Comparison of ENCODE assay signal across 8 cellular contexts in the genomic region with DNA sequence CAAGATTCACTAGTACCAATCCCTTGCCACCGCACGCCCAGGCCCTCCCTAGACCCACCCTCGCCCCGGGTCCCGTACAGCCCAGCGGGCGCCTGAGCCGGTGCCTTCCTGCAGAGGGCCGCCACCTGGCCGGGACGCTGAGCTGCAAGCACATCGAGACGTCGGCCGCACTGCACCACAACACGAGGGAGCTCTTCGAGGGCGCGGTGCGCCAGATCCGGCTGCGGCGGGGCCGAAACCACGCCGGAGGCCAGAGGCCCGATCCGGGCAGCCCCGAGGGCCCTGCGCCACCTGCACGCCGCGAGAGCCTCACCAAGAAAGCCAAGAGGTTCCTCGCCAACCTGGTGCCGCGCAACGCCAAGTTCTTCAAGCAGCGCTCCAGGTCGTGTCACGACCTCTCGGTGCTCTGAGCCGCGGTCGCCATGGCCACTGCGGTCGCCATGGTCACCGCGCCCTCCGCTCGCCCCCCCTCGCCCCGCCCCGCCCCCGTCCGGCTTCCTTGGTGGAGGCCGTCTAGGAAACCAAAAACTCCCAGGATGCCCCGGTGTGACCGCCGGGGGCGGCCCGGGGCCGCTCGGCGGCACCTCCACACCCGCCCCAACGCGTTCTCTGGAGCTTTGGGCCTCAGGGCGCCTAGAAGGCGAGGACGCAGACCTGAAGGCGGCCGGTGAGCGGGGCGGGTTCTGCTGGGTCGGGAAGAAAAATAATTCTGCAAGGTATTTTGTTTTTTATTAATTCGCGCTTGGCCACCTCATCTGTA. TPM values are rescaled to one million over a fixed set of nuclear protein-coding genes. Genes with fewer than 3 reads are reported as not detected.
DNase-seq lines count a peak whose midpoint lies in the region; ATAC-seq and TF ChIP-seq lines count a peak whose summit lies in the region.

No MANE protein-coding gene starts in this region.

- H3K9me2 ChIP-seq in OCI-LY7 (ENCODE audit: insufficient read depth, low read length) = no peaks in the 10 kb centered on the region

- ATAC-seq in HG03342 (IDR thresholded peaks at IDR 0.05; ENCODE audit: unreplicated experiment) = peak; percentile 39

- no peaks in the 10 kb centered on the region for H3K79me2 ChIP-seq in OCI-LY7 (ENCODE audit: insufficient read depth, low read depth, low read length)

- H3K4me3 ChIP-seq in AG10803 (ENCODE audit: low read length) (peak overlapping the region; percentile 71), OCI-LY7 (ENCODE audit: low read depth, low read length, poor library complexity, severe bottlenecking) (peak overlapping the region; percentile 71), ovary (peak overlapping the region; percentile 51), tibial nerve (peak overlapping the region; percentile 39 to 65 (median 52))

- WGBS in ovary, 3 donors = 1 to 4% (median 2%) methylated on average over 73 to 77 of the region's 77 CpGs
- WGBS in tibial nerve, 2 donors = 5 to 9% methylated on average over 36 to 62 of the region's 77 CpGs

- no TSS peak for BruUV-seq in OCI-LY7 (replicated peaks; lab: Mats Ljungman, UMichigan)

- no peaks in the 10 kb centered on the region for H3K36me3 ChIP-seq in OCI-LY7 (ENCODE audit: insufficient read depth, low read length)
- no peaks in the 10 kb centered on the region for H3K36me3 ChIP-seq in ovary
- H3K36me3 ChIP-seq in tibial nerve = no peaks in the 10 kb centered on the region

- intact Hi-C loops in OCI-LY7 (cut with micrococcal nuclease; ENCODE audit: unreplicated experiment) (loop anchor here (1.0 to 5.0 kb wide), 3 partner anchors 15 to 964 kb away; partner anchors contain the start of gene LRP10), ovary (cut with DNase I) (no loop called here)

- H3K27me3 ChIP-seq in ovary (no peaks in the 10 kb centered on the region), tibial nerve (no peaks in the 10 kb centered on the region)

- H3K4me1 ChIP-seq in OCI-LY7 (ENCODE audit: insufficient read depth, low read length, poor library complexity, severe bottlenecking) (peaks cover 80% of the 10 kb centered on the region), ovary (ENCODE audit: insufficient read depth) (peaks cover 8% of the 10 kb centered on the region), tibial nerve (peaks cover 0 to 46% (median 19%) of the 10 kb centered on the region in 4 donors)

- CTCF ChIA-PET in OCI-LY7 (lab: Charles Lee; ENCODE audit: unreplicated experiment) = interaction anchor here (0.6 to 2.0 kb wide), 3 partner anchors 11 to 13 kb away, joined by 3 to 5 read pairs (median 3); no protein-coding TSS in a partner anchor

- TF ChIP-seq POLR2A in GM19099 (IDR thresholded peaks at IDR 0.05; ENCODE audit: extremely low read depth, insufficient read length, low read depth) (peak; percentile 77), ovary (IDR thresholded peaks at IDR 0.05) (peak; percentile 30), tibial nerve (IDR thresholded peaks at IDR 0.05) (no peak)

- H2AFZ ChIP-seq in OCI-LY7 (ENCODE audit: low read length) = peak overlapping the region; percentile 43; the same call in 1 of the 2 replicates

- POLR2A ChIA-PET in OCI-LY7 (lab: Charles Lee) = interaction anchor here (0.6 to 7.6 kb wide), 8 partner anchors 13 to 461 kb away, joined by 3 to 65 read pairs (median 4); partner anchors contain the start of genes LRP10 and RBM23

- DNase-seq in AG10803 (ENCODE audit: low read depth) (peak; percentile 59), OCI-LY7 (ENCODE audit: low spot score) (peak; percentile 86), foreskin melanocyte (peak; percentile 48), ovary (peak; percentile 77 to 85 (median 80)), tibial nerve (ENCODE audit: low spot score in 2 of 2) (peak; percentile 29 to 51)
- peak; percentile 61 to 66 for DNase-seq in activated T-helper 1 cell treated with anti-CD3 and anti-CD28 coated beads, Interleukin-2, amount 50 U/mL, for 16 hours (ENCODE audit: low read depth in 1 of 2, low spot score in 1 of 2)

- TF ChIP-seq EP300 in ovary (IDR thresholded peaks at IDR 0.05) (no peak), tibial nerve (IDR thresholded peaks at IDR 0.05) (no peak)

- peak overlapping the region; percentile 79 for H3K4me2 ChIP-seq in OCI-LY7 (ENCODE audit: low read length)

- H3K27ac ChIP-seq in OCI-LY7 (ENCODE audit: low read depth, low read length, poor library complexity, severe bottlenecking) (peak overlapping the region; percentile 96), ovary (peak overlapping the region; percentile 10 to 72), tibial nerve (peak overlapping the region in 3 of 4 donors; percentile 32 to 76 (median 67))

- TF ChIP-seq CTCF in AG10803 (conservative IDR thresholded peaks at IDR 0.05; ENCODE audit: low read length) = no peak
- peak; percentile 65 for TF ChIP-seq CTCF in OCI-LY7 (conservative IDR thresholded peaks at IDR 0.05; ENCODE audit: low read length)
- TF ChIP-seq CTCF in ovary (IDR thresholded peaks at IDR 0.05) = no peak
- peak in 2 of 5 experiments; percentile 5 to 9 for TF ChIP-seq CTCF in tibial nerve (IDR thresholded peaks at IDR 0.05)

- no peaks in the 10 kb centered on the region for H4K20me1 ChIP-seq in OCI-LY7 (ENCODE audit: insufficient read depth, low read length)

- H3K9me3 ChIP-seq in OCI-LY7 (ENCODE audit: low read length) (no peaks in the 10 kb centered on the region), ovary (no peaks in the 10 kb centered on the region), tibial nerve (no peaks in the 10 kb centered on the region)

RNA-seq across cellular contexts. Expression of gene REM2, which starts 3.7 kb away (rescaled TPM):
- total RNA-seq in OCI-LY7 (2014; rRNA removed; shearing (Covaris generic)) = 1.1 and 5.7 TPM in 2 replicates
- 1.5 and 2.1 TPM in 2 replicates for total RNA-seq in OCI-LY7 (2022)
- 1 to 10 TPM in 1 of 7 donors, under 1 TPM in 6; 0.12 to 1.1 (median 0.66) TPM for total RNA-seq in ovary
- polyA plus RNA-seq in ovary = under 1 TPM; 0.40 to 0.74 TPM
- under 1 TPM in 2 of 4 donors, not detected in 2; 0.42 to 0.44 TPM for total RNA-seq in tibial nerve

RNA-seq across cellular contexts. Expression of gene LRP10, which starts 15.1 kb away (rescaled TPM):
- 19.0 and 25.5 TPM in 2 replicates for total RNA-seq in OCI-LY7 (2014; rRNA removed; shearing (Covaris generic))
- total RNA-seq in OCI-LY7 (2022) (53.3 and 55.1 TPM in 2 replicates), ovary (100 to 1,000 TPM in 4 of 7 donors, 10 to 100 TPM in 3; 56.9 to 122 (median 105) TPM), tibial nerve (100 to 1,000 TPM in 2 of 4 donors, 10 to 100 TPM in 2; 82.3 to 151 (median 97.0) TPM)
- 10 to 100 TPM; 32.4 to 71.6 TPM for polyA plus RNA-seq in ovary

RNA-seq across cellular contexts. Expression of gene RBM23, which starts 32.3 kb away (rescaled TPM):
- 81.0 and 106 TPM in 2 replicates for total RNA-seq in OCI-LY7 (2014; rRNA removed; shearing (Covaris generic))
- 90.1 and 91.0 TPM in 2 replicates for total RNA-seq in OCI-LY7 (2022)
- total RNA-seq in ovary = 100 to 1,000 TPM in 5 of 7 donors, 10 to 100 TPM in 2; 90.9 to 244 (median 129) TPM
- 100 to 1,000 TPM in 1 of 2 donors, 10 to 100 TPM in 1; 57.0 to 104 TPM for polyA plus RNA-seq in ovary
- total RNA-seq in tibial nerve = 100 to 1,000 TPM in 3 of 4 donors, 10 to 100 TPM in 1; 81.9 to 633 (median 298) TPM

RNA-seq across cellular contexts. Expression of gene PRMT5, which starts 42.5 kb away (rescaled TPM):
- 82.2 and 93.1 TPM in 2 replicates for total RNA-seq in OCI-LY7 (2014; rRNA removed; shearing (Covaris generic))
- 124 and 135 TPM in 2 replicates for total RNA-seq in OCI-LY7 (2022)
- total RNA-seq in ovary = 10 to 100 TPM; 37.6 to 92.3 (median 65.4) TPM
- polyA plus RNA-seq in ovary = 100 to 1,000 TPM in 1 of 2 donors, 10 to 100 TPM in 1; 40.2 to 109 TPM
- total RNA-seq in tibial nerve = 10 to 100 TPM; 60.6 to 82.5 (median 76.8) TPM

RNA-seq across cellular contexts. Expression of gene MMP14, which starts 50.3 kb away (rescaled TPM):
- 2.8 TPM in 2 replicates for total RNA-seq in OCI-LY7 (2014; rRNA removed; shearing (Covaris generic))
- total RNA-seq in OCI-LY7 (2022) (9.0 and 11.9 TPM in 2 replicates), ovary (100 to 1,000 TPM in 4 of 7 donors, 10 to 100 TPM in 3; 70.0 to 267 (median 174) TPM), tibial nerve (100 to 1,000 TPM; 101 to 222 (median 145) TPM)
- 100 to 1,000 TPM in 1 of 2 donors, 10 to 100 TPM in 1; 90.2 to 156 TPM for polyA plus RNA-seq in ovary

Comparison
In these comparisons a context has a peak if more than half of its experiments do, and no peak if none do; other contexts are left out.
1. Peak in every context shown above with its lines: DNase-seq, ATAC-seq, H3K4me3 ChIP-seq and H3K27ac ChIP-seq.
2. POLR2A ChIP-seq: peak in GM19099 (single experiment) and ovary (single experiment); none in tibial nerve (0 of 2).
3. H3K27ac ChIP-seq: peak in every context shown above with its lines; median percentile 96 in OCI-LY7; 67 in tibial nerve; 41 in ovary.